ENCODE assay signal across 22 cellular contexts in the genomic region with DNA sequence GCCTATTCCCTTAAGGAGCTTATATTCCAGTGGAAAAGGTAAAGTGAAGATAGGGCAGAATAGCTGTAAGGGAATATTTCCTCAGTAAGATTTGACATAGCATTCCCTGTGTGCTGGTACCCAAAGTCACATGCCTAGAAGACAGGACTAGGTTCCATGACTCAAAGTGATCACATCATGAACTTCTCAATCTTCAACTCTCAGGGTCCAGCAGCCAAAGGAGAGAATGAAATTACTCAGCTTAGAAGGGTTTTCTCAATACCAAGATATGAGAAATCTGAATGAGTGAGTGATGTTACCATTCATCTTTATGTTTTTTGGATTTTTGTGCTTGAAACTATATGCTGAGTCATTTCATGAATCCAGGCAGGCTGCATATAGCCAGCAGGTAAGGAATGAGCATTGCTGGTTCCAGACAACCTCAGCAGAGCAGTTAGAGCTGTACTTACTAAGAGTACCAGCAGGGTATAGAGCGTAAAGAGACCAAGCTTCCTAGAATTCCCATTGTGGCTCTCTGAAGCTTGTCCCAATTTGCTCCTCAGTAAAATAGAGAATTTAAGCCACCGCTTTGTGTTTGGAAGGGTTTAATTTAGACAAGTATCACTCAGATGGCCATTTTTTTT.
DNase-seq lines count a peak whose midpoint lies in the region; ATAC-seq, FAIRE-seq and TF ChIP-seq lines count a peak whose summit lies in the region.
"Had no signal": no experiment of that assay in that cellular context is flagged by ENCODE, and none has a peak within 500 bp of the region (broad histone marks: within the 10 kb centered on the region; RNA-seq: fewer than 3 reads in every experiment).

No MANE protein-coding gene starts in this region.

- H3K56ac ChIP-seq in H1 (replicated peaks; ENCODE audit: insufficient read length, low read depth, low read length), result no peak overlapping the region

- CTCF ChIA-PET in SK-N-SH (lab: Yijun Ruan, JAX) (interaction anchor here (0.6 kb wide), 1 partner anchor 46 kb away, joined by 3 read pairs; no protein-coding TSS in a partner anchor), H1 (lab: Charles Lee; ENCODE audit: partially characterized antibody) (interaction anchor here (0.6 to 2.1 kb wide), 16 partner anchors 9 to 399 kb away, joined by 3 to 10 read pairs (median 3); no protein-coding TSS in a partner anchor), T-cell (lab: Charles Lee) (no interaction called here)

- H3K4me2 ChIP-seq in SK-N-SH (no peak overlapping the region), GM23338 (no peak overlapping the region), H1 (ENCODE audit: insufficient read depth in 1 of 2, low read depth in 2 of 2, low read length in 2 of 2) (no peak overlapping the region)
- H3K4me2 ChIP-seq: KMS-11 had no signal

- TF ChIP-seq RAD21 in SK-N-SH (IDR thresholded peaks at IDR 0.05; ENCODE audit: low read length) (no peak), H1 (IDR thresholded peaks at IDR 0.05 in 1 of 2, conservative IDR thresholded peaks at IDR 0.05 in 1 of 2; ENCODE audit: low read depth in 2 of 2, low read length in 2 of 2) (peak in 1 of 2 experiments; percentile 22; a peak in 2 of 4 replicates)

- H3K14ac ChIP-seq in H1 (ENCODE audit: insufficient read length), result no peak overlapping the region

- H3K27me3 Mint-ChIP-seq in GM23338 (ENCODE audit: insufficient read depth, low read depth, poor library complexity), result no peaks in the 10 kb centered on the region
- H3K27me3 Mint-ChIP-seq in stimulated activated naive B cell treated with anti-CD40 and anti-IgM and Interleukin-4, amounts not matched to agents 10 μg/mL and 1 μg/mL and 100 μg/mL, for 72 hours, result peaks cover 0 to 6% of the 10 kb centered on the region in 2 donors
- peaks cover 2 to 23% of the 10 kb centered on the region in 2 donors for H3K27me3 Mint-ChIP-seq in T-cell

- H3K4ac ChIP-seq in H1 (replicated peaks; ENCODE audit: insufficient read length, low read depth, low read length), result no peak overlapping the region

- H4K8ac ChIP-seq in H1 (ENCODE audit: extremely low read depth, insufficient read depth, low read length), result no peak overlapping the region

- H3K4me3 ChIP-seq in SK-N-SH (ENCODE audit: low read depth in 2 of 2, low read length in 1 of 2) (no peak overlapping the region), GM23338 (no peak overlapping the region), H1 (ENCODE audit: extremely low read depth in 1 of 4, insufficient read depth in 2 of 4, low read depth in 3 of 4, low read length in 4 of 4) (no peak overlapping the region)
- H3K4me3 ChIP-seq: GM12878 had no signal

- ATAC-seq in SK-N-SH treated with all-trans-retinoic acid at 6 μM for 48 hours, result 0 out of 3 replicates have a peak, but pooled peaks have one; percentile 26
- peak; percentile 88 for ATAC-seq in GM23338
- peak; percentile 14 to 34 for ATAC-seq in stimulated activated naive B cell treated with anti-CD40 and anti-IgM and Interleukin-4, amounts not matched to agents 10 μg/mL and 1 μg/mL and 100 μg/mL, for 72 hours (replicated peaks)
- ATAC-seq in GM19351 (IDR thresholded peaks at IDR 0.05; ENCODE audit: unreplicated experiment), result no peak
- ATAC-seq in T-cell (replicated peaks in 1 of 4), result no peak
- ATAC-seq: GM12878 had no signal

- no peak overlapping the region for H2AK5ac ChIP-seq in H1 (ENCODE audit: low read depth, low read length)

- no peak overlapping the region for H2BK15ac ChIP-seq in H1 (ENCODE audit: low read length)

- H2BK5ac ChIP-seq in H1 (ENCODE audit: low read depth, low read length), result no peak overlapping the region

- H3K9me3 ChIP-seq in SK-N-SH, result no peaks in the 10 kb centered on the region
- no peaks in the 10 kb centered on the region for H3K9me3 ChIP-seq in H1 (ENCODE audit: insufficient read depth in 2 of 2, low read depth in 1 of 2, low read length in 1 of 2)
- H3K9me3 ChIP-seq: BE2C had no signal

- no peak overlapping the region for H2BK12ac ChIP-seq in H1 (ENCODE audit: low read depth, low read length)

- no peak overlapping the region for H4K91ac ChIP-seq in H1 (replicated peaks; ENCODE audit: insufficient read length, low read length)

- H3K79me1 ChIP-seq in H1 (ENCODE audit: low read depth, low read length), result no peaks in the 10 kb centered on the region

- no peak overlapping the region for H2BK20ac ChIP-seq in H1 (ENCODE audit: low read length)

- no peaks in the 10 kb centered on the region for H3K9me2 ChIP-seq in SK-N-SH
- H3K9me2 ChIP-seq in GM23338 (ENCODE audit: insufficient read depth), result no peaks in the 10 kb centered on the region

- H2AFZ ChIP-seq in SK-N-SH (ENCODE audit: low read depth), result no peak overlapping the region
- H2AFZ ChIP-seq in GM23338, result no peak overlapping the region
- H2AFZ ChIP-seq in H1 (ENCODE audit: low read length), result 0 out of 2 replicates have a peak overlapping the region, but pooled peaks have one; percentile 13

- no peaks in the 10 kb centered on the region for H3K79me2 ChIP-seq in SK-N-SH (ENCODE audit: insufficient read depth)
- no peaks in the 10 kb centered on the region for H3K79me2 ChIP-seq in GM23338 (replicated peaks; ENCODE audit: insufficient read depth)
- no peaks in the 10 kb centered on the region for H3K79me2 ChIP-seq in H1 (ENCODE audit: control insufficient read depth in 1 of 2, insufficient read depth in 2 of 2, low read length in 2 of 2)

- H3K4me1 ChIP-seq in SK-N-SH (ENCODE audit: control insufficient read depth in 1 of 2, insufficient read depth in 2 of 2, low read depth in 1 of 2, low read length in 1 of 2) (no peaks in the 10 kb centered on the region), GM23338 (ENCODE audit: insufficient read depth) (no peaks in the 10 kb centered on the region), H1 (replicated peaks in 1 of 4; ENCODE audit: control insufficient read depth in 3 of 4, insufficient read depth in 4 of 4, low read length in 3 of 4) (no peaks in the 10 kb centered on the region)
- H3K4me1 ChIP-seq: BE2C had no signal

- no peak overlapping the region for H3K23ac ChIP-seq in H1 (ENCODE audit: insufficient read length)

- H3F3A ChIP-seq in SK-N-SH (replicated peaks; ENCODE audit: insufficient read depth) (no peaks in the 10 kb centered on the region), GM23338 (replicated peaks; ENCODE audit: low read depth) (no peaks in the 10 kb centered on the region)

- TF ChIP-seq EP300 in SK-N-SH (IDR thresholded peaks at IDR 0.05; ENCODE audit: borderline replicate concordance in 1 of 2, low read depth in 1 of 2, low read length in 1 of 2) (no peak), H1 (IDR thresholded peaks at IDR 0.05; ENCODE audit: borderline replicate concordance in 1 of 2, low read depth in 2 of 2, low read length in 2 of 2) (no peak)

- H3K4me3 Mint-ChIP-seq in GM23338 (no peak overlapping the region), T-cell (no peak overlapping the region)
- H3K4me3 Mint-ChIP-seq in stimulated activated naive B cell treated with anti-CD40 and anti-IgM and Interleukin-4, amounts not matched to agents 10 μg/mL and 1 μg/mL and 100 μg/mL, for 72 hours, result no peak overlapping the region
- H3K4me3 Mint-ChIP-seq: CD4-positive, CD25-positive, alpha-beta regulatory T cell; HFFc6 had no signal

- H3K36me3 Mint-ChIP-seq in GM23338 (ENCODE audit: low read depth) (no peaks in the 10 kb centered on the region), T-cell (no peaks in the 10 kb centered on the region)
- no peaks in the 10 kb centered on the region for H3K36me3 Mint-ChIP-seq in stimulated activated naive B cell treated with anti-CD40 and anti-IgM and Interleukin-4, amounts not matched to agents 10 μg/mL and 1 μg/mL and 100 μg/mL, for 72 hours
- H3K36me3 Mint-ChIP-seq: CD4-positive, CD25-positive, alpha-beta regulatory T cell had no signal

- no peaks in the 10 kb centered on the region for H3K27me3 ChIP-seq in SK-N-SH (ENCODE audit: insufficient read depth)
- no peaks in the 10 kb centered on the region for H3K27me3 ChIP-seq in GM23338 (ENCODE audit: insufficient read depth)
- H3K27me3 ChIP-seq in H1 (replicated peaks in 1 of 4; ENCODE audit: control insufficient read depth in 3 of 4, extremely low read depth in 1 of 4, insufficient read depth in 3 of 4, low read length in 3 of 4), result no peaks in the 10 kb centered on the region
- H3K27me3 ChIP-seq: BE2C had no signal

- no peak overlapping the region for H3K27ac Mint-ChIP-seq in GM23338
- no peak overlapping the region for H3K27ac Mint-ChIP-seq in stimulated activated naive B cell treated with anti-CD40 and anti-IgM and Interleukin-4, amounts not matched to agents 10 μg/mL and 1 μg/mL and 100 μg/mL, for 72 hours
- H3K27ac Mint-ChIP-seq in T-cell, result no peak overlapping the region
- H3K27ac Mint-ChIP-seq: CD4-positive, CD25-positive, alpha-beta regulatory T cell; HFFc6 had no signal

- H3K9ac ChIP-seq in SK-N-SH (no peak overlapping the region), H1 (replicated peaks in 1 of 4; ENCODE audit: extremely low read depth in 1 of 4, low read depth in 3 of 4, low read length in 3 of 4) (no peak overlapping the region)
- H3K9ac ChIP-seq: KMS-11 had no signal

- no peak overlapping the region for H3K18ac ChIP-seq in H1 (ENCODE audit: extremely low read depth, low read length)

- H3K23me2 ChIP-seq in H1 (ENCODE audit: low read depth, low read length), result no peaks in the 10 kb centered on the region

- H3K4me1 Mint-ChIP-seq in GM23338 (no peaks in the 10 kb centered on the region), T-cell (no peaks in the 10 kb centered on the region)
- H3K4me1 Mint-ChIP-seq in stimulated activated naive B cell treated with anti-CD40 and anti-IgM and Interleukin-4, amounts not matched to agents 10 μg/mL and 1 μg/mL and 100 μg/mL, for 72 hours, result no peaks in the 10 kb centered on the region
- H3K4me1 Mint-ChIP-seq: CD4-positive, CD25-positive, alpha-beta regulatory T cell had no signal

- no peak overlapping the region for H3K27ac ChIP-seq in SK-N-SH (ENCODE audit: low read depth in 2 of 2, low read length in 1 of 2)
- H3K27ac ChIP-seq in GM23338 (ENCODE audit: low read depth), result no peak overlapping the region
- H3K27ac ChIP-seq in H1 (ENCODE audit: low read depth, low read length), result no peak overlapping the region
- H3K27ac ChIP-seq: KMS-11 had no signal

- H3K9me3 Mint-ChIP-seq in GM23338 (no peaks in the 10 kb centered on the region), T-cell (no peaks in the 10 kb centered on the region)
- H3K9me3 Mint-ChIP-seq in stimulated activated naive B cell treated with anti-CD40 and anti-IgM and Interleukin-4, amounts not matched to agents 10 μg/mL and 1 μg/mL and 100 μg/mL, for 72 hours, result no peaks in the 10 kb centered on the region
- H3K9me3 Mint-ChIP-seq: CD4-positive, CD25-positive, alpha-beta regulatory T cell; HFFc6 had no signal

- H3K36me3 ChIP-seq in SK-N-SH (replicated peaks in 1 of 2; ENCODE audit: control insufficient read depth in 1 of 2, insufficient read depth in 2 of 2, low read length in 1 of 2), result no peaks in the 10 kb centered on the region
- H3K36me3 ChIP-seq in GM23338 (ENCODE audit: insufficient read depth), result no peaks in the 10 kb centered on the region
- H3K36me3 ChIP-seq in H1 (ENCODE audit: control insufficient read depth in 2 of 4, insufficient read depth in 4 of 4, low read length in 3 of 4), result no peaks in the 10 kb centered on the region; a peak in 1 of 8 replicates
- H3K36me3 ChIP-seq: BE2C had no signal

- TF ChIP-seq CTCF in SK-N-SH (IDR thresholded peaks at IDR 0.05), result no peak
- TF ChIP-seq CTCF in GM23338 (conservative IDR thresholded peaks at IDR 0.05; ENCODE audit: low read depth in 2 of 2), result no peak
- TF ChIP-seq CTCF in H1 (IDR thresholded peaks at IDR 0.05; ENCODE audit: control extremely low read depth in 1 of 3, insufficient read depth in 1 of 3, low read depth in 1 of 3, low read length in 3 of 3), result peak in 2 of 3 experiments; percentile 4 to 11; a peak in 1 of 4 replicates

- POLR2A ChIA-PET in SK-N-SH (lab: Yijun Ruan, JAX), result no interaction called here
- POLR2A ChIA-PET in H1 (lab: Charles Lee; ENCODE audit: partially characterized antibody), result no interaction called here
- POLR2A ChIA-PET in T-cell (lab: Charles Lee), result interaction anchor here in 1 of 2 donors (0.6 kb wide), 1 partner anchor 8 kb away, joined by 3 read pairs; no protein-coding TSS in a partner anchor

- no peak overlapping the region for H2BK120ac ChIP-seq in H1 (replicated peaks; ENCODE audit: low read depth, low read length)

- 44% methylated on average over 2 of the region's 2 CpGs for WGBS in SK-N-SH (ENCODE audit: low lambda C conversion rate)
- WGBS in H1 (ENCODE audit: extremely low coverage in 1 of 2, insufficient coverage in 1 of 2, insufficient read length in 1 of 2, insufficient replicate concordance in 2 of 2, low coverage in 1 of 2, low lambda C conversion rate in 2 of 2, missing lambda C conversion rate in 1 of 2), 2 experiments, result 87% methylated on average over 2 of the region's 2 CpGs; no CpG with 5 or more reads in 1 of the 2 experiments

- H4K20me1 ChIP-seq in SK-N-SH (ENCODE audit: insufficient read depth), result no peaks in the 10 kb centered on the region
- no peaks in the 10 kb centered on the region for H4K20me1 ChIP-seq in GM23338 (replicated peaks; ENCODE audit: insufficient read depth)
- H4K20me1 ChIP-seq in H1 (replicated peaks in 1 of 2; ENCODE audit: control insufficient read depth in 1 of 2, insufficient read depth in 2 of 2, low read length in 2 of 2), result no peaks in the 10 kb centered on the region

- no peak for TF ChIP-seq POLR2A in H1 (IDR thresholded peaks at IDR 0.05; ENCODE audit: control extremely low read depth in 1 of 2, low read depth in 2 of 2, low read length in 2 of 2)

- DNase-seq in SK-N-SH, result no peak
- peak; percentile 37 for DNase-seq in GM23338 (ENCODE audit: low spot score)
- DNase-seq in H1 (ENCODE audit: low read depth in 1 of 2, low spot score in 2 of 2), result no peak
- DNase-seq in stimulated activated naive B cell treated with anti-CD40 and anti-IgM and Interleukin-4, amounts not matched to agents 10 μg/mL and 1 μg/mL and 100 μg/mL, for 72 hours, result no peak
- no peak for DNase-seq in T-cell
- DNase-seq: BE2C; CD4-positive, CD25-positive, alpha-beta regulatory T cell; COR-L47; DMS 273 treated with DMSO at 0.1 percent for 48 hours; GDM1; GOT3; HFFc6; NCI-H1417 treated with DMSO at 0.1 percent for 48 hours; NCI-H187 treated with DMSO at 0.1 percent for 48 hours; NCI-H2227 treated with DMSO at 0.1 percent for 48 hours; NCI-H510A treated with DMSO at 0.1 percent for 48 hours; NCI-H774; SHP77 had no signal

- peak; percentile 48 for FAIRE-seq in H1 (lab: Jason Lieb, UNC)
- FAIRE-seq: GM12878 had no signal

- H4K5ac ChIP-seq in H1 (ENCODE audit: insufficient read length, low read depth, low read length), result no peak overlapping the region

Comparison
In these comparisons a context has a peak if more than half of its experiments do, and no peak if none do; other contexts are left out.
1. ATAC-seq: peak in SK-N-SH treated with all-trans-retinoic acid at 6 μM for 48 hours (single experiment), GM23338 (single experiment) and stimulated activated naive B cell treated with anti-CD40 and anti-IgM and Interleukin-4, amounts not matched to agents 10 μg/mL and 1 μg/mL and 100 μg/mL, for 72 hours (2 of 2); none in GM19351 (single experiment) and T-cell (0 of 4).
2. CTCF ChIP-seq: peak in H1 (2 of 3); none in SK-N-SH (single experiment) and GM23338 (0 of 2).
3. CTCF ChIA-PET loops: an anchor here in SK-N-SH (0.6 kb wide) and H1 (0.6 to 2.1 kb wide); none called in T-cell.